1 cellular context compared by ENCODE assay signal in genomic region chr5:67156976-67157583, GRCh38.
TF ChIP-seq lines count a peak whose summit lies in the region.

No MANE protein-coding gene starts in this region.

TF ChIP-seq in GM12878, 131 proteins besides CTCF, POLR2A, EP300 and RAD21 (continued from another document):
- TF ChIP-seq YY1 (IDR thresholded peaks at IDR 0.05; ENCODE audit: low read depth, low read length): 0 out of 2 replicates have a peak, but pooled peaks have one; percentile 28
- no peak for TF ChIP-seq SRF (IDR thresholded peaks at IDR 0.05; ENCODE audit: low read depth in 2 of 2, low read length in 2 of 2)
- TF ChIP-seq ZNF687 (IDR thresholded peaks at IDR 0.05): no peak
